ENCODE assay signal across 11 cellular contexts in the genomic region with DNA sequence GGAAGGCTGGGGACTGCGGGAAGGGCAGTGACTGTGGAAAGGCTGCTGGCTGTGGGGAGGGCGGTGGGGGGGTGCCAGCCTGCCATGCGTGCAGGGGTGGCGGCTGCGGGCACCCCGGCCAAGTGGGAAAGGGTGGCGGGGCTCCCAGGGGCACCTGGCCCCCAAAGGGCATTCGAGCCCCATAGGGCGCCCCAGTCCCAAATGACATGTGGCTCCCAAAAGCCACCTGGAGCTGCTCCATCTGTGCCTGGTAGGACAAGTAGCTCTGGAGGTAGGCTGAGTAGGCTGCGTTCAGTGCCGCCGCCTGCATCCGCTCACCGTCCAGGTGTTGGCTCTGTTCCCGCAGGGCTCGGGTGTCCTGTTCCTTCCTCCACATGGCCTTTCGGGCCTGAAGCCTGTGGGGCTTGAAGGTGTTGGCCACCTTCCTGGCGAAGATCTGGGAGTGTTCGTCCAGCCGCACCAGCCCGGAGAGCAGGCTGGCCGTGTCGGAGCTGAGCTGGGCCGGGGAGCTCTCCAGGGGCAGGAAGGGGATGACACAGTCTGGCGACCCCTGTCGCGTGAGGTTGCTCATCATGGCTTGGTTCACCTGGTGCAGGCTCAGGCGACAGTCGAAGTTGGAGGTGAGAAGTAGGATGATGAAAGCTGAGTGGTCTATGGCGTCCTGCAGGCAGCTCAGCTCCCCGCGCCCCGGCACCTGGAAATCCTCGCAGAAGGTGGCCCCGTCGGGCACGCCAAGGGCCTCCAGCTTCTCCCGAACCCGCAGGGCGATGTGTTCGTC. TPM values are rescaled to one million over a fixed set of nuclear protein-coding genes. Genes with fewer than 3 reads are reported as not detected.
A peak's percentile ranks its signal among the peaks of the same experiment; 100 is the strongest.
DNase-seq lines count a peak whose midpoint lies in the region; ATAC-seq and TF ChIP-seq lines count a peak whose summit lies in the region.
"Had no signal": no experiment of that assay in that cellular context is flagged by ENCODE, and none has a peak within 500 bp of the region (broad histone marks: within the 10 kb centered on the region; RNA-seq: fewer than 3 reads in every experiment).

No MANE protein-coding gene starts in this region.

- TF ChIP-seq CTCF in gastroesophageal sphincter (IDR thresholded peaks at IDR 0.05) (no peak), smooth muscle cell (IDR thresholded peaks at IDR 0.05; ENCODE audit: borderline replicate concordance, insufficient read depth, poor library complexity, severe bottlenecking) (no peak), osteocyte (IDR thresholded peaks at IDR 0.05) (no peak)

- H2AFZ ChIP-seq in smooth muscle cell (ENCODE audit: low read depth): no peak overlapping the region

- ATAC-seq in gastroesophageal sphincter: no peak
- no peak for ATAC-seq in stimulated activated effector memory CD8-positive, alpha-beta T cell treated with anti-CD3 and anti-CD28 coated beads, Interleukin-12 subunit alpha, Interleukin-12 subunit beta, amount 100 ng/mL, for 72 hours

- peaks cover 64% of the 10 kb centered on the region for H3K36me3 Mint-ChIP-seq in stimulated activated effector memory CD8-positive, alpha-beta T cell treated with anti-CD3 and anti-CD28 coated beads, Interleukin-12 subunit alpha, Interleukin-12 subunit beta, amount 100 ng/mL, for 72 hours
- peaks cover 6% of the 10 kb centered on the region for H3K36me3 Mint-ChIP-seq in osteocyte (ENCODE audit: unreplicated experiment)

- no peak overlapping the region for H3K4me3 ChIP-seq in gastroesophageal sphincter
- H3K4me3 ChIP-seq in smooth muscle cell: no peak overlapping the region

- H3K4me1 ChIP-seq in gastroesophageal sphincter (peaks cover 0 to 31% (median 17%) of the 10 kb centered on the region in 3 donors), smooth muscle cell (ENCODE audit: low read depth) (no peaks in the 10 kb centered on the region)

- no peaks in the 10 kb centered on the region for H3K79me2 ChIP-seq in smooth muscle cell (ENCODE audit: low read depth)

- H3K4me2 ChIP-seq in smooth muscle cell: no peak overlapping the region

- no peak overlapping the region for H3K9ac ChIP-seq in smooth muscle cell (ENCODE audit: low read depth)

- peak overlapping the region; percentile 21 for H3K27ac Mint-ChIP-seq in stimulated activated effector memory CD8-positive, alpha-beta T cell treated with anti-CD3 and anti-CD28 coated beads, Interleukin-12 subunit alpha, Interleukin-12 subunit beta, amount 100 ng/mL, for 72 hours
- no peak overlapping the region for H3K27ac Mint-ChIP-seq in osteocyte (ENCODE audit: unreplicated experiment)

- H3K27me3 ChIP-seq in gastroesophageal sphincter: no peaks in the 10 kb centered on the region
- no peaks in the 10 kb centered on the region for H3K27me3 ChIP-seq in smooth muscle cell (ENCODE audit: low read depth)

- H3K36me3 ChIP-seq in gastroesophageal sphincter (peaks cover 0 to 37% of the 10 kb centered on the region in 2 donors), smooth muscle cell (ENCODE audit: low read depth) (no peaks in the 10 kb centered on the region)

- H3K27me3 Mint-ChIP-seq in osteocyte (ENCODE audit: unreplicated experiment): no peaks in the 10 kb centered on the region
- H3K27me3 Mint-ChIP-seq: activated CD4-positive, alpha-beta memory T cell treated with anti-CD3 and anti-CD28 coated beads, Interleukin-2, amount 10 ng/mL, durations not matched to agents 7 days and 5 days; brain had no signal

- H3K9me3 ChIP-seq in gastroesophageal sphincter (no peaks in the 10 kb centered on the region), smooth muscle cell (replicated peaks; ENCODE audit: low read depth) (no peaks in the 10 kb centered on the region)

- WGBS in gastroesophageal sphincter (ENCODE audit: low coverage in 1 of 2), 2 donors: 94% methylated on average over 3 of the region's 41 CpGs; no CpG with 5 or more reads in 1 of the 2 donors
- 97% methylated on average over 35 of the region's 41 CpGs for WGBS in smooth muscle cell (ENCODE audit: low lambda C conversion rate)

- no peak for TF ChIP-seq POLR2A in gastroesophageal sphincter (IDR thresholded peaks at IDR 0.05)

- no peaks in the 10 kb centered on the region for H4K20me1 ChIP-seq in smooth muscle cell (ENCODE audit: low read depth)

- H3K9me3 Mint-ChIP-seq in stimulated activated effector memory CD8-positive, alpha-beta T cell treated with anti-CD3 and anti-CD28 coated beads, Interleukin-12 subunit alpha, Interleukin-12 subunit beta, amount 100 ng/mL, for 72 hours: no peaks in the 10 kb centered on the region
- no peaks in the 10 kb centered on the region for H3K9me3 Mint-ChIP-seq in osteocyte (ENCODE audit: unreplicated experiment)
- H3K9me3 Mint-ChIP-seq: activated CD4-positive, alpha-beta memory T cell treated with anti-CD3 and anti-CD28 coated beads, Interleukin-2, amount 10 ng/mL, durations not matched to agents 7 days and 5 days had no signal

- no peak overlapping the region for H3K4me3 Mint-ChIP-seq in stimulated activated effector memory CD8-positive, alpha-beta T cell treated with anti-CD3 and anti-CD28 coated beads, Interleukin-12 subunit alpha, Interleukin-12 subunit beta, amount 100 ng/mL, for 72 hours
- H3K4me3 Mint-ChIP-seq in osteocyte (ENCODE audit: unreplicated experiment): no peak overlapping the region

- no peak for TF ChIP-seq EP300 in gastroesophageal sphincter (IDR thresholded peaks at IDR 0.05)

- H3K27ac ChIP-seq in gastroesophageal sphincter (peak overlapping the region in 3 of 4 donors; percentile 46 to 59 (median 50)), smooth muscle cell (ENCODE audit: low read depth) (no peak overlapping the region)

- DNase-seq in DMS153 treated with DMSO at 0.1 percent for 48 hours (lab: John Stamatoyannopoulos, UW; ENCODE audit: unreplicated experiment) (peak; percentile 44), NCI-H2196 treated with DMSO at 0.1 percent for 48 hours (lab: John Stamatoyannopoulos, UW; ENCODE audit: unreplicated experiment) (peak; percentile 78), smooth muscle cell (lab: John Stamatoyannopoulos, UW; ENCODE audit: unreplicated experiment) (no peak), osteocyte (ENCODE audit: extremely low spot score, unreplicated experiment) (no peak), DMS114 treated with DMSO at 0.1 percent for 48 hours (lab: John Stamatoyannopoulos, UW; ENCODE audit: unreplicated experiment) (no peak)
- DNase-seq in stimulated activated effector memory CD8-positive, alpha-beta T cell treated with anti-CD3 and anti-CD28 coated beads, Interleukin-12 subunit alpha, Interleukin-12 subunit beta, amount 100 ng/mL, for 72 hours (ENCODE audit: low spot score in 2 of 2): no peak
- no peak for DNase-seq in activated CD8-positive, alpha-beta memory T cell treated with anti-CD3 and anti-CD28 coated beads, Interleukin-2, amount 50 U/mL, for 4 hours
- DNase-seq: activated CD4-positive, alpha-beta memory T cell treated with anti-CD3 and anti-CD28 coated beads, Interleukin-2, amount 10 ng/mL, durations not matched to agents 7 days and 5 days; activated gamma-delta T cell had no signal

- H3K4me1 Mint-ChIP-seq in stimulated activated effector memory CD8-positive, alpha-beta T cell treated with anti-CD3 and anti-CD28 coated beads, Interleukin-12 subunit alpha, Interleukin-12 subunit beta, amount 100 ng/mL, for 72 hours: peaks cover 41% of the 10 kb centered on the region
- peaks cover 26% of the 10 kb centered on the region for H3K4me1 Mint-ChIP-seq in osteocyte (ENCODE audit: unreplicated experiment)

- H3F3A ChIP-seq in smooth muscle cell (ENCODE audit: low read depth): peaks cover 18% of the 10 kb centered on the region

RNA-seq across cellular contexts. Expression of gene TICAM1, which starts 14.9 kb away (rescaled TPM):
- total RNA-seq in gastroesophageal sphincter: 1 to 10 TPM; 3.6 to 7.9 (median 5.1) TPM
- total RNA-seq in smooth muscle cell: 3.5 and 4.6 TPM in 2 replicates
- 13.9 and 22.9 TPM in 2 replicates for polyA plus RNA-seq in smooth muscle cell
- total RNA-seq in osteocyte: 6.2 and 6.6 TPM in 2 replicates

RNA-seq across cellular contexts. Expression of gene FEM1A, which starts 25.0 kb away (rescaled TPM):
- total RNA-seq in gastroesophageal sphincter (10 to 100 TPM; 14.1 to 23.9 (median 15.3) TPM), smooth muscle cell (6.8 and 7.1 TPM in 2 replicates), osteocyte (12.0 and 13.2 TPM in 2 replicates)
- polyA plus RNA-seq in smooth muscle cell: 1.5 and 1.6 TPM in 2 replicates

RNA-seq across cellular contexts. Expression of gene PLIN3, which starts 50.9 kb away (rescaled TPM):
- total RNA-seq in gastroesophageal sphincter (10 to 100 TPM; 18.5 to 66.3 (median 34.7) TPM), smooth muscle cell (101 and 102 TPM in 2 replicates), osteocyte (77.8 and 77.9 TPM in 2 replicates)
- 176 and 202 TPM in 2 replicates for polyA plus RNA-seq in smooth muscle cell

Comparison
In these comparisons a context has a peak if more than half of its experiments do, and no peak if none do; other contexts are left out.
1. DNase-seq: peak in DMS153 treated with DMSO at 0.1 percent for 48 hours (single experiment) and NCI-H2196 treated with DMSO at 0.1 percent for 48 hours (single experiment); none in stimulated activated effector memory CD8-positive, alpha-beta T cell treated with anti-CD3 and anti-CD28 coated beads, Interleukin-12 subunit alpha, Interleukin-12 subunit beta, amount 100 ng/mL, for 72 hours (0 of 2), smooth muscle cell (single experiment), osteocyte (single experiment), DMS114 treated with DMSO at 0.1 percent for 48 hours (single experiment) and activated CD8-positive, alpha-beta memory T cell treated with anti-CD3 and anti-CD28 coated beads, Interleukin-2, amount 50 U/mL, for 4 hours (single experiment).